In genomic region chr10:73774637-73775036, GRCh38 we compare ENCODE assay signal across 8 cellular contexts.
DNase-seq lines count a peak whose midpoint lies in the region; ATAC-seq and TF ChIP-seq lines count a peak whose summit lies in the region.

No MANE protein-coding gene starts in this region.

- H2AFZ ChIP-seq in OCI-LY3 (ENCODE audit: low read depth, low read length): no peak overlapping the region

- H3K9me3 ChIP-seq in OCI-LY3 (ENCODE audit: insufficient read depth, low read length) (no peaks in the 10 kb centered on the region), duodenal mucosa (ENCODE audit: control insufficient read depth in 1 of 2, low read length in 2 of 2) (no peaks in the 10 kb centered on the region)

- H3K9ac ChIP-seq in OCI-LY3 (ENCODE audit: low read length): peak overlapping the region; percentile 44
- H3K9ac ChIP-seq in duodenal mucosa (ENCODE audit: low read depth in 1 of 2, low read length in 2 of 2): peak overlapping the region in 1 of 2 donors; percentile 11

- H3K27me3 ChIP-seq in OCI-LY3 (ENCODE audit: low read depth, low read length): no peaks in the 10 kb centered on the region
- H3K27me3 ChIP-seq in duodenal mucosa (ENCODE audit: control insufficient read depth in 1 of 2, insufficient read depth in 2 of 2, low read length in 2 of 2): no peaks in the 10 kb centered on the region

- peak; percentile 7 for DNase-seq in NCI-H510A treated with DMSO at 0.1 percent for 48 hours (lab: John Stamatoyannopoulos, UW)
- no peak for DNase-seq in NCI-H510A (lab: John Stamatoyannopoulos, UW)
- no peak for DNase-seq in retinal pigment epithelial cell (ENCODE audit: low read depth)
- DNase-seq in midbrain (lab: John Stamatoyannopoulos, UW): no peak

- H3K4me3 ChIP-seq in OCI-LY3 (ENCODE audit: low read length) (peak overlapping the region; percentile 90), duodenal mucosa (ENCODE audit: low read depth in 1 of 2, low read length in 2 of 2) (peak overlapping the region; percentile 13 to 51), retinal pigment epithelial cell (ENCODE audit: low read length) (peak overlapping the region; percentile 84)

- H3K27ac ChIP-seq in OCI-LY3 (ENCODE audit: low read length) (no peak overlapping the region), duodenal mucosa (ENCODE audit: low read depth, low read length) (no peak overlapping the region)

- H3K36me3 ChIP-seq in OCI-LY3 (replicated peaks; ENCODE audit: low read depth, low read length) (peaks cover 35% of the 10 kb centered on the region), duodenal mucosa (ENCODE audit: control insufficient read depth in 1 of 2, insufficient read depth in 2 of 2, low read length in 2 of 2) (peaks cover 24 to 32% of the 10 kb centered on the region in 2 donors)

- ATAC-seq in GM21786 (IDR thresholded peaks at IDR 0.05; ENCODE audit: unreplicated experiment) (no peak), GM21360 (IDR thresholded peaks at IDR 0.05; ENCODE audit: unreplicated experiment) (no peak)

- H3K79me2 ChIP-seq in OCI-LY3 (ENCODE audit: low read length): peaks cover 48% of the 10 kb centered on the region

- H3K4me2 ChIP-seq in OCI-LY3 (ENCODE audit: low read length): peak overlapping the region; percentile 89

- TF ChIP-seq CTCF in OCI-LY3 (IDR thresholded peaks at IDR 0.05; ENCODE audit: low read depth, low read length): no peak
- no peak for TF ChIP-seq CTCF in retinal pigment epithelial cell (conservative IDR thresholded peaks at IDR 0.05; ENCODE audit: low read depth, low read length)

- 0 out of 2 replicates have a peak, but pooled peaks cover 7% of the 10 kb centered on the region for H4K20me1 ChIP-seq in OCI-LY3 (ENCODE audit: insufficient read depth, low read length)

- peaks cover 16% of the 10 kb centered on the region for H3K4me1 ChIP-seq in OCI-LY3 (ENCODE audit: low read length)
- H3K4me1 ChIP-seq in duodenal mucosa (ENCODE audit: control insufficient read depth in 1 of 2, insufficient read depth in 2 of 2, low read length in 2 of 2): peaks cover 23 to 28% of the 10 kb centered on the region in 2 donors

Comparison
In these comparisons a context has a peak if more than half of its experiments do, and no peak if none do; other contexts are left out.
1. H3K4me3 ChIP-seq: peak in every context shown above with its lines; median percentile 90 in OCI-LY3; 84 in retinal pigment epithelial cell; 32 in duodenal mucosa.